Comparison of ENCODE assay signal across 29 cellular contexts in genomic region chr15:81120069-81120468, GRCh38.
"Had no signal": no experiment of that assay in that cellular context is flagged by ENCODE, and none has a peak within 500 bp of the region (broad histone marks: within the 10 kb centered on the region; RNA-seq: fewer than 3 reads in every experiment).

No MANE protein-coding gene starts in this region.

- H3K4me3 ChIP-seq: gastrocnemius medialis, heart right ventricle, hepatocyte had no signal

- H3K4me2 ChIP-seq: hepatocyte had no signal

- ATAC-seq: activated CD4-positive, CD25-positive, alpha-beta regulatory T cell treated with anti-CD3 and anti-CD28 coated beads, Interleukin-2, amount 50 U/mL, for 24 hours; activated CD8-positive, alpha-beta T cell treated with anti-CD3 and anti-CD28 coated beads for 36 hours; activated T-cell treated with anti-CD3 and anti-CD28 coated beads, Interleukin-2, amount 50 U/mL, for 4 hours; activated T-helper 17 cell treated with anti-CD3 and anti-CD28 coated beads, Interleukin-2, amount 50 U/mL, for 72 hours; effector memory CD8-positive, alpha-beta T cell; esophagus mucosa; gastrocnemius medialis; heart right ventricle; T-helper 17 cell had no signal

- DNase-seq: activated B cell treated with CpG ODN at 0.5 μM for 24 hours; activated CD4-positive, alpha-beta T cell treated with anti-CD3 and anti-CD28 coated beads for 48 hours; activated CD4-positive, alpha-beta T cell treated with anti-CD3 and anti-CD28 coated beads, Interleukin-2, amount 50 U/mL, for 1 hour; activated CD4-positive, alpha-beta T cell treated with anti-CD3 and anti-CD28 coated beads, Interleukin-2, amount 50 U/mL, for 48 hours; activated CD8-positive, alpha-beta memory T cell treated with anti-CD3 and anti-CD28 coated beads for 24 hours; activated CD8-positive, alpha-beta T cell treated with anti-CD3 and anti-CD28 coated beads for 36 hours; activated effector memory CD4-positive, alpha-beta T cell treated with Interleukin-2 at 50 U/mL for 16 hours; activated gamma-delta T cell treated with Interleukin-2 at 50 U/mL for 16 hours; activated naive CD4-positive, alpha-beta T cell treated with anti-CD3 and anti-CD28 coated beads, Interleukin-2, amount 50 U/mL, for 16 hours; activated naive CD4-positive, alpha-beta T cell treated with Interleukin-2 at 50 U/mL for 16 hours; activated T-cell treated with anti-CD3 and anti-CD28 coated beads, Interleukin-2, amount 50 U/mL, for 4 hours; amniotic stem cell; anterior cingulate cortex; brain microvascular endothelial cell; caudate nucleus; cortex of kidney; dermis blood vessel endothelial cell; effector CD4-positive, alpha-beta T cell; effector memory CD8-positive, alpha-beta T cell; foreskin fibroblast; gastrocnemius medialis; heart right ventricle; T-helper 17 cell; T1000; WERI-Rb-1 had no signal

- H3K4me1 ChIP-seq: gastrocnemius medialis had no signal

- H3K27ac ChIP-seq: brain microvascular endothelial cell, gastrocnemius medialis, heart right ventricle, hepatocyte, WERI-Rb-1 had no signal

- H3K79me2 ChIP-seq: hepatocyte had no signal

- H2AFZ ChIP-seq: hepatocyte had no signal

- H3K9me3 ChIP-seq: gastrocnemius medialis, heart right ventricle had no signal

- H3K36me3 ChIP-seq: brain microvascular endothelial cell, gastrocnemius medialis, heart right ventricle, WERI-Rb-1 had no signal
